ENCODE assay signal across 16 cellular contexts in the genomic region with DNA sequence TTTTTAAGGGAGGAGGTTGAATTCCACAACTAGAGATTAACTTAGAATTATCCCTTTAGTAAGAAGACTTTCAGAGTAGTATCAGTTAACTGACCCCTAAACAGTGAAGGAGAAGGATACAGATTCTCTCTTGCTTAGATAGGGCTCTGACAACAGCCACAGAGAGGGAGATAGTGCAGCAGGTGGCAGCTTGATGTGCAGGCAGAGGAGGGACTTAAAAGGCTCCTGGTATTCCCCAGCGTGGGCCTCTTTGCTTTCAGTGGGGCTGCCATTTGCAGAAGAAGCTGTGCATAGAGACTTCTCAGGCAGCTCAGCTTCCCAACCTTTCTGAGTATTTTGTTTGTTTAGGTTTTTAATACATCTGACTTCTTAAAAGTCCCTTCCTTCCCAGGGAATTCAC. TPM values are rescaled to one million over a fixed set of nuclear protein-coding genes. Genes with fewer than 3 reads are reported as not detected.
DNase-seq lines count a peak whose midpoint lies in the region; ATAC-seq and TF ChIP-seq lines count a peak whose summit lies in the region.
"Had no signal": no experiment of that assay in that cellular context is flagged by ENCODE, and none has a peak within 500 bp of the region (broad histone marks: within the 10 kb centered on the region; RNA-seq: fewer than 3 reads in every experiment).

No MANE protein-coding gene starts in this region.

- H3K4me1 ChIP-seq in neuron (ENCODE audit: insufficient read depth, low read length) (peaks cover 8% of the 10 kb centered on the region), esophagus muscularis mucosa (peaks cover 0 to 5% (median 0%) of the 10 kb centered on the region in 4 donors), tibial artery (peaks cover 0 to 8% (median 2%) of the 10 kb centered on the region in 4 donors)
- H3K4me1 ChIP-seq: transverse colon had no signal

- H2AFZ ChIP-seq in neuron (ENCODE audit: low read depth, low read length) = peak overlapping the region; percentile 61

- TF ChIP-seq POLR2A in esophagus muscularis mucosa (IDR thresholded peaks at IDR 0.05; ENCODE audit: low read depth) = no peak

- no peaks in the 10 kb centered on the region for H3K27me3 ChIP-seq in neuron (ENCODE audit: insufficient read depth, low read length)
- no peaks in the 10 kb centered on the region for H3K27me3 ChIP-seq in esophagus muscularis mucosa
- no peaks in the 10 kb centered on the region for H3K27me3 ChIP-seq in tibial artery
- H3K27me3 ChIP-seq: transverse colon had no signal

- no peaks in the 10 kb centered on the region for H3K9me3 ChIP-seq in neuron (ENCODE audit: low read length)
- no peaks in the 10 kb centered on the region for H3K9me3 ChIP-seq in esophagus muscularis mucosa
- H3K9me3 ChIP-seq in tibial artery = no peaks in the 10 kb centered on the region
- H3K9me3 ChIP-seq: transverse colon had no signal

- peak; percentile 73 for ATAC-seq in HG02759 (IDR thresholded peaks at IDR 0.05; ENCODE audit: unreplicated experiment)
- ATAC-seq in stimulated activated naive CD8-positive, alpha-beta T cell treated with anti-CD3 and anti-CD28 coated beads, Interleukin-15, Interleukin-2, amounts not matched to agents 100 U/mL and 50 U/mL, for 24 hours = no peak

- H3K36me3 ChIP-seq in neuron (ENCODE audit: insufficient read depth, low read length) = no peaks in the 10 kb centered on the region
- no peaks in the 10 kb centered on the region for H3K36me3 ChIP-seq in esophagus muscularis mucosa
- no peaks in the 10 kb centered on the region for H3K36me3 ChIP-seq in tibial artery
- H3K36me3 ChIP-seq: transverse colon had no signal

- 78% methylated on average over 1 of the region's 1 CpG for WGBS in esophagus muscularis mucosa

- no peak for TF ChIP-seq EP300 in esophagus muscularis mucosa (IDR thresholded peaks at IDR 0.05)

- TF ChIP-seq CTCF in esophagus muscularis mucosa (IDR thresholded peaks at IDR 0.05) (no peak), tibial artery (IDR thresholded peaks at IDR 0.05) (no peak)

- H3K4me3 ChIP-seq in neuron (ENCODE audit: low read length) (no peak overlapping the region), esophagus muscularis mucosa (no peak overlapping the region), tibial artery (no peak overlapping the region)
- H3K4me3 ChIP-seq: transverse colon had no signal

- intact Hi-C loops in esophagus muscularis mucosa (cut with DNase I) (no loop called here), tibial artery (cut with DNase I; ENCODE audit: low total_unique reads) (no loop called here)

- DNase-seq in NCI-H1417 (lab: John Stamatoyannopoulos, UW) = peak in 2 of 3 experiments; percentile 24 to 59
- no peak for DNase-seq in NCI-H1417 treated with DMSO at 0.1 percent for 48 hours (lab: John Stamatoyannopoulos, UW)
- DNase-seq in NCI-H69 (lab: John Stamatoyannopoulos, UW) = peak; percentile 46
- DNase-seq in stimulated activated naive CD8-positive, alpha-beta T cell treated with anti-CD3 and anti-CD28 coated beads, Interleukin-15, Interleukin-2, amounts not matched to agents 100 U/mL and 50 U/mL, for 24 hours = no peak
- DNase-seq in esophagus muscularis mucosa (ENCODE audit: extremely low spot score) = no peak
- no peak for DNase-seq in tibial artery
- DNase-seq: activated B cell treated with CpG ODN at 0.5 μM for 24 hours; activated T-cell treated with anti-CD3 and anti-CD28 coated beads, Interleukin-2, amount 50 U/mL, for 24 hours; aorta; foreskin fibroblast; KBM-7; SIG-M5; small intestine; transverse colon had no signal

- no peak overlapping the region for H3K27ac ChIP-seq in esophagus muscularis mucosa (replicated peaks in 1 of 4)
- H3K27ac ChIP-seq in tibial artery = no peak overlapping the region
- H3K27ac ChIP-seq: transverse colon had no signal

RNA-seq across cellular contexts. Expression of a gene that starts 15.9 kb away (rescaled TPM):
- total RNA-seq in esophagus muscularis mucosa = 10 to 100 TPM; 12.0 to 22.2 (median 17.4) TPM

Comparison
In these comparisons a context has a peak if more than half of its experiments do, and no peak if none do; other contexts are left out.
1. DNase-seq: peak in NCI-H1417 (2 of 3) and NCI-H69 (single experiment); none in NCI-H1417 treated with DMSO at 0.1 percent for 48 hours (single experiment), stimulated activated naive CD8-positive, alpha-beta T cell treated with anti-CD3 and anti-CD28 coated beads, Interleukin-15, Interleukin-2, amounts not matched to agents 100 U/mL and 50 U/mL, for 24 hours (single experiment), esophagus muscularis mucosa (single experiment) and tibial artery (0 of 2).